In genomic region chrX:22300130-22300529, GRCh38 we compare ENCODE assay signal across 8 cellular contexts. TPM values are rescaled to one million over a fixed set of nuclear protein-coding genes. Genes with fewer than 3 reads are reported as not detected.
DNase-seq lines count a peak whose midpoint lies in the region; ATAC-seq and TF ChIP-seq lines count a peak whose summit lies in the region.

No MANE protein-coding gene starts in this region.

- H3K9me3 ChIP-seq in prostate gland, result no peaks in the 10 kb centered on the region

- H3K4me1 ChIP-seq in prostate gland (replicated peaks), result no peaks in the 10 kb centered on the region

- H3K4me1 Mint-ChIP-seq in activated naive CD4-positive, alpha-beta T cell treated with anti-CD3 and anti-CD28 coated beads, Interleukin-2, amount 10 ng/mL, durations not matched to agents 7 days and 5 days, result no peaks in the 10 kb centered on the region

- no peak overlapping the region for H3K27ac Mint-ChIP-seq in activated naive CD4-positive, alpha-beta T cell treated with anti-CD3 and anti-CD28 coated beads, Interleukin-2, amount 10 ng/mL, durations not matched to agents 7 days and 5 days

- no peaks in the 10 kb centered on the region for H3K27me3 Mint-ChIP-seq in activated naive CD4-positive, alpha-beta T cell treated with anti-CD3 and anti-CD28 coated beads, Interleukin-2, amount 10 ng/mL, durations not matched to agents 7 days and 5 days

- DNase-seq in DMS 273 treated with DMSO at 0.1 percent for 48 hours (lab: John Stamatoyannopoulos, UW), result peak; percentile 78
- DNase-seq in NCI-H2196 treated with DMSO at 0.1 percent for 48 hours (lab: John Stamatoyannopoulos, UW; ENCODE audit: unreplicated experiment), result peak; percentile 23
- DNase-seq in choroid plexus epithelial cell (ENCODE audit: low read depth), result peak; percentile 74
- peak; percentile 5 for DNase-seq in prostate gland (ENCODE audit: low spot score)
- no peak for DNase-seq in stimulated activated CD4-positive, alpha-beta T cell treated with anti-CD3 and anti-CD28 coated beads, Interleukin-4, amount 100 ng/mL, for 1 hour
- DNase-seq in activated naive CD4-positive, alpha-beta T cell treated with anti-CD3 and anti-CD28 coated beads, Interleukin-2, amount 10 ng/mL, durations not matched to agents 7 days and 5 days, result no peak

- no peaks in the 10 kb centered on the region for H3K27me3 ChIP-seq in prostate gland (replicated peaks; ENCODE audit: insufficient read depth)

- no peaks in the 10 kb centered on the region for H3K36me3 ChIP-seq in prostate gland

- H3K4me3 ChIP-seq in choroid plexus epithelial cell (ENCODE audit: low read depth, low read length), result no peak overlapping the region
- H3K4me3 ChIP-seq in prostate gland, result no peak overlapping the region

- 0% methylated on average over 2 of the region's 2 CpGs for WGBS in prostate gland

- H3K4me3 Mint-ChIP-seq in activated naive CD4-positive, alpha-beta T cell treated with anti-CD3 and anti-CD28 coated beads, Interleukin-2, amount 10 ng/mL, durations not matched to agents 7 days and 5 days, result no peak overlapping the region

- ATAC-seq in HG02571 (IDR thresholded peaks at IDR 0.05; ENCODE audit: unreplicated experiment), result peak; percentile 78
- no peak for ATAC-seq in GM21423 (IDR thresholded peaks at IDR 0.05; ENCODE audit: unreplicated experiment)

- CTCF ChIA-PET in activated naive CD4-positive, alpha-beta T cell treated with anti-CD3 and anti-CD28 coated beads, Interleukin-2, amount 10 ng/mL, durations not matched to agents 7 days and 5 days (lab: Charles Lee), result no interaction called here

- TF ChIP-seq POLR2A in prostate gland (IDR thresholded peaks at IDR 0.05), result no peak

- intact Hi-C loops in prostate gland (cut with DNase I), result no loop called here

- TF ChIP-seq CTCF in choroid plexus epithelial cell (conservative IDR thresholded peaks at IDR 0.05; ENCODE audit: low read depth, low read length), result no peak
- TF ChIP-seq CTCF in prostate gland (IDR thresholded peaks at IDR 0.05), result no peak

- H3K27ac ChIP-seq in prostate gland, result no peak overlapping the region

- no peaks in the 10 kb centered on the region for H3K36me3 Mint-ChIP-seq in activated naive CD4-positive, alpha-beta T cell treated with anti-CD3 and anti-CD28 coated beads, Interleukin-2, amount 10 ng/mL, durations not matched to agents 7 days and 5 days

- no peaks in the 10 kb centered on the region for H3K9me3 Mint-ChIP-seq in activated naive CD4-positive, alpha-beta T cell treated with anti-CD3 and anti-CD28 coated beads, Interleukin-2, amount 10 ng/mL, durations not matched to agents 7 days and 5 days

RNA-seq across cellular contexts. Expression of gene CBLL2, which starts 27.4 kb away (rescaled TPM):
- under 1 TPM in 1 of 2 donors, not detected in 1; 0.45 TPM for total RNA-seq in prostate gland

Comparison
In these comparisons a context has a peak if more than half of its experiments do, and no peak if none do; other contexts are left out.
1. DNase-seq: peak in DMS 273 treated with DMSO at 0.1 percent for 48 hours (single experiment), NCI-H2196 treated with DMSO at 0.1 percent for 48 hours (single experiment), choroid plexus epithelial cell (single experiment) and prostate gland (single experiment); none in stimulated activated CD4-positive, alpha-beta T cell treated with anti-CD3 and anti-CD28 coated beads, Interleukin-4, amount 100 ng/mL, for 1 hour (single experiment) and activated naive CD4-positive, alpha-beta T cell treated with anti-CD3 and anti-CD28 coated beads, Interleukin-2, amount 10 ng/mL, durations not matched to agents 7 days and 5 days (single experiment).